In the genomic region with DNA sequence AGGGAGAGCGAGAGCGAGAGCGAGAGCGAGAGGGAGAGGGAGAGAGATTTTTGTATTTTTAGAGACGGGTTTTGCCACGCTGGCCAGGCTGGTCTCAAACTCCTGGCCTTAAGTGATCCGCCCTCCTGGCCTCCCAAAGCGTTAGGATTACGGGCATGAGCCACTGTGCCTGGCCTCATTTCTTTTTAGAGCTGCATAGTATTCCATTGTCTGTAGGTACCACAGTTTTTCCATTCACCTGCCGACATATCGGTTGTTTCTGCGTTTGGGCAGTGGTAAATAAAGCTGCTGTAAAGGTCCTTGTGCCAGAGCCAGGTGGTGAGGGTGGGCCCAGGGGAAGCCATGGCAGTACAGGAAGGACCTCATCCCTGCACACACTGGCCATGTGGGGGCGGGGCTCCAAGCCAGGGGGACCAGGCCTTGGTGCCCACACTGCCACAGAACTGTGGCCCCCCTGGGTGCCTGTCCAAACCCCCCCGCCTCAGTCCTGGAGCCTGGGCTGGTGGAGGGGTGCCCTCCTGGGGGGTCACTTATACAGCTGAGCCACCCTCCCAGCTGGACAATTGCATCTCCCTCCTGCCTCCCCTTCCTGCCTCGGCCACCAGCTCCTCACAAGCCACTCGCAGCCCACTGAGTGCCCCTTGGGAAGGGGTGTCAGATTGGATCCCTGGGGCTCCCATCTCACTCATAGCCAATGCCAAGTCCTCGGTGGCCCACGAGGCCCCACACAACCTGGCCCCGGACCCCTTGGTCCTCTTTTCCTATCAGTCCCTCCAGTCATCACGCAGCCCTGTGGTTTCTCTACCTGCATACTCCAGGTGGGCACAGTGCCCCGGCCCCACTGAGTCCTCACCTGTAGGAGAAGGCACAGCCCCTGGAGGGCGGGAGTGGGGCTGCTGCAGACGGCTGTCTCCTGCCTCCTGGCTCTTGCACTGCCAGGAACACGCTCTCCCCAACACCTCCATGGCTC, we compare ENCODE assay signal across 1 cellular context.
A peak's percentile ranks its signal among the peaks of the same experiment; 100 is the strongest.
TF ChIP-seq lines count a peak whose summit lies in the region.

No MANE protein-coding gene starts in this region.

TF ChIP-seq in HepG2, 621 proteins besides CTCF, POLR2A, EP300 and RAD21:
- no peak for TF ChIP-seq TMF1 (CRISPR knock-in tag; IDR thresholded peaks at IDR 0.05; ENCODE audit: low read depth)
- no peak for TF ChIP-seq HCFC1 (IDR thresholded peaks at IDR 0.05; ENCODE audit: low read depth, low read length)
- TF ChIP-seq, protein P1, sequence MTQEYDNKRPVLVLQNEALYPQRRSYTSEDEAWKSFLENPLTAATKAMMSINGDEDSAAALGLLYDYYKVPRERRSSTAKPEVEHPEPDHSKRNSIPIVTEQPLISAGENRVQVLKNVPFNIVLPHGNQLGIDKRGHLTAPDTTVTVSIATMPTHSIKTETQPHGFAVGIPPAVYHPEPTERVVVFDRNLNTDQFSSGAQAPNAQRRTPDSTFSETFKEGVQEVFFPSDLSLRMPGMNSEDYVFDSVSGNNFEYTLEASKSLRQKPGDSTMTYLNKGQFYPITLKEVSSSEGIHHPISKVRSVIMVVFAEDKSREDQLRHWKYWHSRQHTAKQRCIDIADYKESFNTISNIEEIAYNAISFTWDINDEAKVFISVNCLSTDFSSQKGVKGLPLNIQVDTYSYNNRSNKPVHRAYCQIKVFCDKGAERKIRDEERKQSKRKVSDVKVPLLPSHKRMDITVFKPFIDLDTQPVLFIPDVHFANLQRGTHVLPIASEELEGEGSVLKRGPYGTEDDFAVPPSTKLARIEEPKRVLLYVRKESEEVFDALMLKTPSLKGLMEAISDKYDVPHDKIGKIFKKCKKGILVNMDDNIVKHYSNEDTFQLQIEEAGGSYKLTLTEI (CRISPR knock-in tag; conservative IDR thresholded peaks at IDR 0.05), result no peak
- TF ChIP-seq, protein P2, sequence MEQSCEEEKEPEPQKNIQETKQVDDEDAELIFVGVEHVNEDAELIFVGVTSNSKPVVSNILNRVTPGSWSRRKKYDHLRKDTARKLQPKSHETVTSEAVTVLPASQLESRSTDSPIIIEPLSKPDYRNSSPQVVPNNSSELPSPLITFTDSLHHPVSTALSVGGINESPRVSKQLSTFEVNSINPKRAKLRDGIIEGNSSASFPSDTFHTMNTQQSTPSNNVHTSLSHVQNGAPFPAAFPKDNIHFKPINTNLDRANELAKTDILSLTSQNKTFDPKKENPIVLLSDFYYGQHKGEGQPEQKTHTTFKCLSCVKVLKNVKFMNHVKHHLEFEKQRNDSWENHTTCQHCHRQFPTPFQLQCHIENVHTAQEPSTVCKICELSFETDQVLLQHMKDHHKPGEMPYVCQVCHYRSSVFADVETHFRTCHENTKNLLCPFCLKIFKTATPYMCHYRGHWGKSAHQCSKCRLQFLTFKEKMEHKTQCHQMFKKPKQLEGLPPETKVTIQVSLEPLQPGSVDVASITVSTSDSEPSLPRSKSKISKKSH (CRISPR knock-in tag; IDR thresholded peaks at IDR 0.05; ENCODE audit: borderline replicate concordance), result no peak
- no peak for TF ChIP-seq HMG20B (CRISPR knock-in tag; conservative IDR thresholded peaks at IDR 0.05)
- TF ChIP-seq, protein P3, sequence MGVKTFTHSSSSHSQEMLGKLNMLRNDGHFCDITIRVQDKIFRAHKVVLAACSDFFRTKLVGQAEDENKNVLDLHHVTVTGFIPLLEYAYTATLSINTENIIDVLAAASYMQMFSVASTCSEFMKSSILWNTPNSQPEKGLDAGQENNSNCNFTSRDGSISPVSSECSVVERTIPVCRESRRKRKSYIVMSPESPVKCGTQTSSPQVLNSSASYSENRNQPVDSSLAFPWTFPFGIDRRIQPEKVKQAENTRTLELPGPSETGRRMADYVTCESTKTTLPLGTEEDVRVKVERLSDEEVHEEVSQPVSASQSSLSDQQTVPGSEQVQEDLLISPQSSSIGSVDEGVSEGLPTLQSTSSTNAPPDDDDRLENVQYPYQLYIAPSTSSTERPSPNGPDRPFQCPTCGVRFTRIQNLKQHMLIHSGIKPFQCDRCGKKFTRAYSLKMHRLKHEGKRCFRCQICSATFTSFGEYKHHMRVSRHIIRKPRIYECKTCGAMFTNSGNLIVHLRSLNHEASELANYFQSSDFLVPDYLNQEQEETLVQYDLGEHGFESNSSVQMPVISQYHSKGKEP (CRISPR knock-in tag; IDR thresholded peaks at IDR 0.05), result no peak
- TF ChIP-seq ZBTB38 (CRISPR knock-in tag; IDR thresholded peaks at IDR 0.05), result no peak
- 0 out of 2 replicates have a peak, but pooled peaks have one; percentile 45 for TF ChIP-seq HNRNPL (IDR thresholded peaks at IDR 0.05; ENCODE audit: low read depth, low read length)
- no peak for TF ChIP-seq SKI (IDR thresholded peaks at IDR 0.05; ENCODE audit: partially characterized antibody)
TF ChIP-seq in HepG2: peak in this region for 1.
